ENCODE assay signal across 18 cellular contexts in the genomic region with DNA sequence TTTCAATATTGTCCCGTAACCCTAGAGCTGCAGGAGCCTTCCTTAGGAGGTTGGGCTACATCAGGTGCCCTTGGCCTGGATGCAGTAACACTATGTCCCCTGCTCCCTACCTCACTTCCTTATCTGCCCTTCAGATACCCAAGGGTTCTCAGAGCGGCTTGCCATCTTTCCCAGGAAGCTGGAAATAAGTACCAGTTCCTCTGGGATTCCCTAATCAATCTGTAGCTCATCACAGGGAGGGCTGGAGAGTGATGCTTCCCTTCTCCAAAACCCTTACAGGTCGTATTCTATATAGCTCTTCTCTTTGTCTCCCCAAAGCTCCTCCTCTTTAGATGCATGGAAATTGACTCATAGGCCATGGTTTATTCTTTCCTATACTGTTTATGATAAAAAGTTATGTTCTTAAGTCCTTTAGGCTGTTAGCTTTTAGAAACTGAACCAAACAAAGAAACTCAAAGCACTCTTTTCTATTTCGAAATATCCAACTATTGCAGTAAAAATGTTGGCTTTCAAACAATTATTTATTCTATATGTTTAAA. TPM values are rescaled to one million over a fixed set of nuclear protein-coding genes. Genes with fewer than 3 reads are reported as not detected.
A peak's percentile ranks its signal among the peaks of the same experiment; 100 is the strongest.
DNase-seq lines count a peak whose midpoint lies in the region; ATAC-seq and TF ChIP-seq lines count a peak whose summit lies in the region.
"Had no signal": no experiment of that assay in that cellular context is flagged by ENCODE, and none has a peak within 500 bp of the region (broad histone marks: within the 10 kb centered on the region; RNA-seq: fewer than 3 reads in every experiment).

No MANE protein-coding gene starts in this region.

- H3F3A ChIP-seq in GM23338 (replicated peaks; ENCODE audit: low read depth) (no peaks in the 10 kb centered on the region), PC-3 (ENCODE audit: low read length, unreplicated experiment) (no peaks in the 10 kb centered on the region)

- H2AFZ ChIP-seq in GM23338 = peak overlapping the region; percentile 20; the same call in 1 of the 2 replicates
- 0 out of 2 replicates have a peak overlapping the region, but pooled peaks have one; percentile 42 for H2AFZ ChIP-seq in PC-3 (ENCODE audit: low read length)

- no peak for DNase-seq in GM23338 (ENCODE audit: low spot score)
- DNase-seq in PC-3 = no peak
- DNase-seq in foreskin keratinocyte = no peak
- no peak for DNase-seq in MV-4-11 (lab: John Stamatoyannopoulos, UW)
- DNase-seq in NCI-H2029 (lab: John Stamatoyannopoulos, UW) = no peak
- DNase-seq: CD8-positive, alpha-beta memory T cell; KBM-7; NCI-H1092; NCI-H187; NCI-H446; NCI-H774; SHP77 treated with DMSO at 0.1 percent for 48 hours; SW 1271 had no signal

- peaks cover 9% of the 10 kb centered on the region for H3K4me1 Mint-ChIP-seq in GM23338
- H3K4me1 Mint-ChIP-seq in stimulated activated memory B cell treated with anti-CD40 and anti-IgM and Interleukin-4, amounts not matched to agents 10 μg/mL and 1 μg/mL and 100 μg/mL, for 72 hours = no peaks in the 10 kb centered on the region

- H3K4me1 ChIP-seq in GM23338 (ENCODE audit: insufficient read depth) (peaks cover 18% of the 10 kb centered on the region), PC-3 (ENCODE audit: insufficient read depth, low read length) (no peaks in the 10 kb centered on the region), foreskin keratinocyte (no peaks in the 10 kb centered on the region)
- H3K4me1 ChIP-seq: BLaER1, HAP-1 had no signal

- H3K9me3 ChIP-seq in PC-3 (ENCODE audit: low read length) = no peaks in the 10 kb centered on the region
- H3K9me3 ChIP-seq: BLaER1, HAP-1 had no signal

- H3K4me2 ChIP-seq in GM23338 (no peak overlapping the region), PC-3 (ENCODE audit: low read length) (peak overlapping the region; percentile 34; the same call in 1 of the 2 replicates)
- H3K4me2 ChIP-seq: BLaER1 had no signal

- H3K27me3 Mint-ChIP-seq in GM23338 (ENCODE audit: insufficient read depth, low read depth, poor library complexity) = peaks cover 1% of the 10 kb centered on the region
- peaks cover 9% of the 10 kb centered on the region for H3K27me3 Mint-ChIP-seq in stimulated activated memory B cell treated with anti-CD40 and anti-IgM and Interleukin-4, amounts not matched to agents 10 μg/mL and 1 μg/mL and 100 μg/mL, for 72 hours

- no peaks in the 10 kb centered on the region for H3K27me3 ChIP-seq in GM23338 (ENCODE audit: insufficient read depth)
- peaks cover 17% of the 10 kb centered on the region for H3K27me3 ChIP-seq in PC-3 (ENCODE audit: low read length)
- no peaks in the 10 kb centered on the region for H3K27me3 ChIP-seq in foreskin keratinocyte
- H3K27me3 ChIP-seq: BLaER1 had no signal

- H3K79me2 ChIP-seq in GM23338 (replicated peaks; ENCODE audit: insufficient read depth) (no peaks in the 10 kb centered on the region), PC-3 (ENCODE audit: low read length) (no peaks in the 10 kb centered on the region)

- no peaks in the 10 kb centered on the region for H3K9me3 Mint-ChIP-seq in GM23338
- H3K9me3 Mint-ChIP-seq in stimulated activated memory B cell treated with anti-CD40 and anti-IgM and Interleukin-4, amounts not matched to agents 10 μg/mL and 1 μg/mL and 100 μg/mL, for 72 hours = no peaks in the 10 kb centered on the region

- no TSS peak for BruUV-seq in PC-3 (replicated peaks; lab: Mats Ljungman, UMichigan)

- H3K36me3 Mint-ChIP-seq in GM23338 (ENCODE audit: low read depth) = no peaks in the 10 kb centered on the region
- H3K36me3 Mint-ChIP-seq in stimulated activated memory B cell treated with anti-CD40 and anti-IgM and Interleukin-4, amounts not matched to agents 10 μg/mL and 1 μg/mL and 100 μg/mL, for 72 hours = no peaks in the 10 kb centered on the region
- H3K36me3 Mint-ChIP-seq: CD8-positive, alpha-beta memory T cell had no signal

- no peak overlapping the region for H3K9ac ChIP-seq in PC-3 (ENCODE audit: low read length)
- H3K9ac ChIP-seq: BLaER1 had no signal

- CTCF ChIA-PET in PC-3 (lab: Charles Lee) = no interaction called here

- H4K20me1 ChIP-seq in GM23338 (replicated peaks; ENCODE audit: insufficient read depth) = no peaks in the 10 kb centered on the region
- H4K20me1 ChIP-seq in PC-3 (ENCODE audit: low read length) = no peaks in the 10 kb centered on the region
- H4K20me1 ChIP-seq: BLaER1 had no signal

- H3K4me3 ChIP-seq in GM23338 = no peak overlapping the region
- no peak overlapping the region for H3K4me3 ChIP-seq in PC-3 (ENCODE audit: low read length)
- H3K4me3 ChIP-seq: BLaER1, HAP-1 had no signal

- no peak for TF ChIP-seq CTCF in GM23338 (conservative IDR thresholded peaks at IDR 0.05; ENCODE audit: low read depth in 2 of 2)
- TF ChIP-seq CTCF in PC-3 (conservative IDR thresholded peaks at IDR 0.05; ENCODE audit: low read depth, low read length) = no peak
- no peak for TF ChIP-seq CTCF in foreskin keratinocyte (conservative IDR thresholded peaks at IDR 0.05)

- no peak overlapping the region for H3K4me3 Mint-ChIP-seq in GM23338
- no peak overlapping the region for H3K4me3 Mint-ChIP-seq in stimulated activated memory B cell treated with anti-CD40 and anti-IgM and Interleukin-4, amounts not matched to agents 10 μg/mL and 1 μg/mL and 100 μg/mL, for 72 hours
- H3K4me3 Mint-ChIP-seq: CD8-positive, alpha-beta memory T cell had no signal

- 0 out of 2 replicates have a peak overlapping the region, but pooled peaks have one; percentile 17 for H3K27ac Mint-ChIP-seq in GM23338
- H3K27ac Mint-ChIP-seq in stimulated activated memory B cell treated with anti-CD40 and anti-IgM and Interleukin-4, amounts not matched to agents 10 μg/mL and 1 μg/mL and 100 μg/mL, for 72 hours = no peak overlapping the region
- H3K27ac Mint-ChIP-seq: CD8-positive, alpha-beta memory T cell had no signal

- ATAC-seq in GM23338 (peak; percentile 73), PC-3 (no peak; the same call in 1 of the 2 replicates), foreskin keratinocyte (peak; percentile 16), esophagus mucosa (no peak)
- ATAC-seq in stimulated activated memory B cell treated with anti-CD40 and anti-IgM and Interleukin-4, amounts not matched to agents 10 μg/mL and 1 μg/mL and 100 μg/mL, for 72 hours = peak; percentile 36

- H3K9me2 ChIP-seq in GM23338 (ENCODE audit: insufficient read depth) (no peaks in the 10 kb centered on the region), PC-3 (replicated peaks; ENCODE audit: low read length) (no peaks in the 10 kb centered on the region)

- H3K36me3 ChIP-seq in GM23338 (ENCODE audit: insufficient read depth) (no peaks in the 10 kb centered on the region), PC-3 (ENCODE audit: low read depth, low read length) (no peaks in the 10 kb centered on the region)
- H3K36me3 ChIP-seq: BLaER1, HAP-1 had no signal

- H3K27ac ChIP-seq in GM23338 (ENCODE audit: low read depth) (no peak overlapping the region), PC-3 (ENCODE audit: low read length) (no peak overlapping the region), foreskin keratinocyte (no peak overlapping the region)
- H3K27ac ChIP-seq: BLaER1 had no signal

- intact Hi-C loops in PC-3 (cut with micrococcal nuclease) = loop anchor here (10.0 kb wide), 1 partner anchor 147 kb away; no protein-coding TSS in a partner anchor

- POLR2A ChIA-PET in PC-3 (lab: Charles Lee; ENCODE audit: unreplicated experiment) = no interaction called here

TF ChIP-seq in GM23338, 12 proteins besides CTCF, POLR2A, EP300 and RAD21 (continues in another document):
- no peak for TF ChIP-seq ZNF331 (CRISPR knock-in tag; IDR thresholded peaks at IDR 0.05; ENCODE audit: low read depth)
- TF ChIP-seq ZNF114 (CRISPR knock-in tag; IDR thresholded peaks at IDR 0.05) = no peak
- TF ChIP-seq, protein P1, sequence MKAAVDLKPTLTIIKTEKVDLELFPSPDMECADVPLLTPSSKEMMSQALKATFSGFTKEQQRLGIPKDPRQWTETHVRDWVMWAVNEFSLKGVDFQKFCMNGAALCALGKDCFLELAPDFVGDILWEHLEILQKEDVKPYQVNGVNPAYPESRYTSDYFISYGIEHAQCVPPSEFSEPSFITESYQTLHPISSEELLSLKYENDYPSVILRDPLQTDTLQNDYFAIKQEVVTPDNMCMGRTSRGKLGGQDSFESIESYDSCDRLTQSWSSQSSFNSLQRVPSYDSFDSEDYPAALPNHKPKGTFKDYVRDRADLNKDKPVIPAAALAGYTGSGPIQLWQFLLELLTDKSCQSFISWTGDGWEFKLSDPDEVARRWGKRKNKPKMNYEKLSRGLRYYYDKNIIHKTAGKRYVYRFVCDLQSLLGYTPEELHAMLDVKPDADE (IDR thresholded peaks at IDR 0.05) = no peak
- no peak for TF ChIP-seq JUNB (IDR thresholded peaks at IDR 0.05; ENCODE audit: unreplicated experiment)
- TF ChIP-seq POLR2AphosphoS5 (IDR thresholded peaks at IDR 0.05; ENCODE audit: low read depth) = no peak
- TF ChIP-seq EZH2phosphoT487 (IDR thresholded peaks at IDR 0.05; ENCODE audit: unreplicated experiment) = no peak
- no peak for TF ChIP-seq STAT1 (IDR thresholded peaks at IDR 0.05; ENCODE audit: unreplicated experiment)
- no peak for TF ChIP-seq NANOG (IDR thresholded peaks at IDR 0.05; ENCODE audit: borderline replicate concordance)

RNA-seq across cellular contexts. Expression of a gene that starts 4.2 kb away (rescaled TPM):
- total RNA-seq in GM23338 (2014; rRNA removed; shearing (Covaris generic)) = 1.6 and 2.5 TPM in 2 replicates
- polyA plus RNA-seq in GM23338 (2016; fragmentation: Nextera tagmentation; extraction: Ambion mirVana) (1.7 and 1.9 TPM in 2 replicates), foreskin keratinocyte (not detected in 2 replicates)
- total RNA-seq in PC-3 (2014; rRNA removed) (0.55 TPM in 1 of 2 replicates, not detected in the other), foreskin keratinocyte (not detected in 2 replicates), esophagus mucosa (1.6 TPM)
- total RNA-seq: CD8-positive, alpha-beta memory T cell had no signal
- polyA plus RNA-seq: CD8-positive, alpha-beta memory T cell had no signal

RNA-seq across cellular contexts. Expression of a gene that starts 48.7 kb away (rescaled TPM):
- not detected in 2 replicates for total RNA-seq in GM23338 (2014; rRNA removed; shearing (Covaris generic))
- polyA plus RNA-seq in GM23338 (2016; fragmentation: Nextera tagmentation; extraction: Ambion mirVana) (not detected in 2 replicates), foreskin keratinocyte (not detected in 2 replicates)
- total RNA-seq in PC-3 (2014; rRNA removed) (not detected in 2 replicates), foreskin keratinocyte (not detected in 2 replicates), esophagus mucosa (not detected)
- total RNA-seq: CD8-positive, alpha-beta memory T cell; HT1080 had no signal
- polyA plus RNA-seq: CD8-positive, alpha-beta memory T cell had no signal

Comparison
In these comparisons a context has a peak if more than half of its experiments do, and no peak if none do; other contexts are left out.
1. ATAC-seq: peak in GM23338 (single experiment), foreskin keratinocyte (single experiment) and stimulated activated memory B cell treated with anti-CD40 and anti-IgM and Interleukin-4, amounts not matched to agents 10 μg/mL and 1 μg/mL and 100 μg/mL, for 72 hours (single experiment); none in PC-3 (single experiment) and esophagus mucosa (single experiment).